In the genomic region with DNA sequence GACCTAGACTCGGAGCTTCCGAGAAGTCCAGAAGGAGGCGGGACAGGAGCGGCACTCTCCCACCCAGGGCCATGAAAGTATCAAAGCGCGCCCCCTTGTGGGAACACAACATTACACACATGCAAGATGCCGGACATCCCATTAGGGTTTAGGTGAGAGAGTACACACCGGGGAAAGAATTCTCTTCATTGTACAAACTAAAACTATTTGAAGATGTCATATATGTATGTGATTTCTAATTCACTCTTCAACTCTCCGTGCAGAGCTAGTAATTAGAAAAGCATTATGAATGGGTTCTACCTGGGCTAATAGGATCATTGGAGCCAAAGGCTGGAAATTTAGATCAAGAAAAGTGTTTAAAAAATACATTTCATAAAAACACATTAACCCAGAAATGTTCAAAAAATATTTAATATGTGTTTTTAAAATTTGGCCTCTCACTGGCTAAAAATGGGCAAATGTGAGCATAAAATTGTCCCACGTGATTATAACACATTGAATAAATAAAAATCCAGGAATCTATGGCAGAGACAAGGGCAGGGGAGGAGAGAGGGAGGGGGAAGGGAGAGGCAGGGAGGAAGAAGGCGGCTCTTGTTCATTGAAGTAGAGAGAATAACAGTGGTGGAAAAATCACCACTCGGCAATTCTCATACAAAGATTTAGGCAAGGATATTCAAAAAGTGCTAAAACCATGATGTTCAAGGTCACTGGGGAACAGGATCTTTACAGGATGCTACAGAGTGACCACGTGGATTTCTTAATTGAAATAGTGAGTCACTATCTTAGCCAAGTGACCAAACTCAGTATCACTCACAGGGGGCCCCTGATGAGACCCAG, we compare ENCODE assay signal across 9 cellular contexts. TPM values are rescaled to one million over a fixed set of nuclear protein-coding genes. Genes with fewer than 3 reads are reported as not detected.
DNase-seq lines count a peak whose midpoint lies in the region; ATAC-seq and TF ChIP-seq lines count a peak whose summit lies in the region.
"Had no signal": no experiment of that assay in that cellular context is flagged by ENCODE, and none has a peak within 500 bp of the region (broad histone marks: within the 10 kb centered on the region; RNA-seq: fewer than 3 reads in every experiment).

No MANE protein-coding gene starts in this region.

- in situ Hi-C loops in G401 (cut with HindIII; ENCODE audit: low sequenced_read_pairs) = no loop called here

- H3K27me3 Mint-ChIP-seq in nephron (ENCODE audit: low read depth) = peaks cover 5% of the 10 kb centered on the region

- H3K4me1 Mint-ChIP-seq in nephron = no peaks in the 10 kb centered on the region

- H3K36me3 Mint-ChIP-seq in nephron (ENCODE audit: low read depth) = peaks cover 81% of the 10 kb centered on the region

- ATAC-seq in GM18505 (IDR thresholded peaks at IDR 0.05; ENCODE audit: unreplicated experiment) = no peak
- ATAC-seq in GM21526 (IDR thresholded peaks at IDR 0.05; ENCODE audit: low FRiP score, unreplicated experiment) = no peak

- H3K9me3 Mint-ChIP-seq in nephron = no peaks in the 10 kb centered on the region

- peak overlapping the region in 1 of 3 experiments; percentile 40 for H3K27ac Mint-ChIP-seq in nephron

- TF ChIP-seq CTCF in 22Rv1 (IDR thresholded peaks at IDR 0.05) = peak; percentile 88
- TF ChIP-seq CTCF in epithelial cell of esophagus (IDR thresholded peaks at IDR 0.05; ENCODE audit: insufficient read depth, low read depth, low read length, missing control alignments) = peak; percentile 58
- TF ChIP-seq CTCF in nephron (IDR thresholded peaks at IDR 0.05; ENCODE audit: unreplicated experiment in 3 of 3) = peak; percentile 51 to 65 (median 56)

- TF ChIP-seq POLR2A in GM18505 (IDR thresholded peaks at IDR 0.05; ENCODE audit: borderline replicate concordance, extremely low read depth, insufficient read depth, insufficient read length) = no peak

- H3K4me3 ChIP-seq in epithelial cell of esophagus (ENCODE audit: low read length) = no peak overlapping the region

- DNase-seq in G401 (ENCODE audit: low spot score) (peak; percentile 69), RPMI7951 (ENCODE audit: low read depth) (peak; percentile 10), epithelial cell of esophagus (ENCODE audit: low read depth) (peak; percentile 57), NCI-H128 (lab: John Stamatoyannopoulos, UW; ENCODE audit: unreplicated experiment) (no peak)

- H3K4me3 Mint-ChIP-seq in nephron = no peak overlapping the region

- H3K27ac ChIP-seq in 22Rv1 = no peak overlapping the region
- H3K27ac ChIP-seq: epithelial cell of prostate had no signal

RNA-seq across cellular contexts. Expression of gene FBXO21, which starts 38.9 kb away (rescaled TPM):
- total RNA-seq in G401 (2014; rRNA removed; shearing (Covaris generic)) = 43.5 and 58.9 TPM in 2 replicates
- 17.0 and 25.0 TPM in 2 replicates for total RNA-seq in RPMI7951 (2014; rRNA removed; shearing (Covaris generic))

RNA-seq across cellular contexts. Expression of gene TESC, which starts 52.2 kb away (rescaled TPM):
- total RNA-seq in G401 (2014; rRNA removed; shearing (Covaris generic)) = 10.3 and 14.2 TPM in 2 replicates
- total RNA-seq in RPMI7951 (2014; rRNA removed; shearing (Covaris generic)) = not detected in 2 replicates

Comparison
In these comparisons a context has a peak if more than half of its experiments do, and no peak if none do; other contexts are left out.
1. RNA of gene TESC, which starts 52.2 kb away (total RNA-seq): 10.3 to 14.2 TPM in G401; not detected in RPMI7951; every median in the first group is over 10 times any median in the second.
2. Peak in every context shown above with its lines, with median percentiles within 50 percentile points of each other: CTCF ChIP-seq.